In the genomic region with DNA sequence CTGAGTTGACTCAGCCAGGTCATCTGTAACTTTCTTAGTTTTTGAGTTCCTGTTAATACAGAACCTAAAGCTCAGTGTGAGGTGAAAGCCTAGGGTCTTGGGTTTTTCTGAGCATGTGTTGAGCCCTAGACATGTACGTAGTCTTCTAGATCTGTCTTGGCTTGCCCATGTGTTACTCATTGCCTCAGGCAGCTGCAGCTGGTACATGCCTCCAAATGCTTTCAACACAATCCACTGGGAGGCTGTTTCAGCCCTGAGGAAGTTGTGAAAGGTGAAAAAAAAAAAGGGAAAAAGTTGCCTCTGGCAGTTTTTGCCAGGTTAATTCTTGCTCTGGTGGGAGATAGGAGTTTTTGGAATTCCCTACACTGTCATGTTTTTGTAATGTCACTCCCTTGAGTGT, we compare ENCODE assay signal across 13 cellular contexts. TPM values are rescaled to one million over a fixed set of nuclear protein-coding genes. Genes with fewer than 3 reads are reported as not detected.
DNase-seq lines count a peak whose midpoint lies in the region; ATAC-seq, FAIRE-seq and TF ChIP-seq lines count a peak whose summit lies in the region.
"Had no signal": no experiment of that assay in that cellular context is flagged by ENCODE, and none has a peak within 500 bp of the region (broad histone marks: within the 10 kb centered on the region; RNA-seq: fewer than 3 reads in every experiment).

No MANE protein-coding gene starts in this region.

- H3K9me1 ChIP-seq in K562 (ENCODE audit: control insufficient read depth, insufficient read depth, low read length) = no peaks in the 10 kb centered on the region

- peak overlapping the region; percentile 21 for H3K4me3 Mint-ChIP-seq in glutamatergic neuron (ENCODE audit: unreplicated experiment)
- H3K4me3 Mint-ChIP-seq in activated T-helper 17 cell treated with anti-CD3 and anti-CD28 coated beads, Interleukin-2, amount 50 U/mL, for 72 hours = no peak overlapping the region

- no peaks in the 10 kb centered on the region for H3K9me3 ChIP-seq in K562 (replicated peaks; ENCODE audit: control insufficient read depth, insufficient read depth, low read depth, low read length)
- H3K9me3 ChIP-seq: ovary had no signal

- ATAC-seq in left cardiac atrium (peak; percentile 27 to 73), Right ventricle myocardium inferior (no peak), K562 (no peak), HG03095 (IDR thresholded peaks at IDR 0.05; ENCODE audit: unreplicated experiment) (no peak)
- ATAC-seq in activated T-helper 17 cell treated with anti-CD3 and anti-CD28 coated beads, Interleukin-2, amount 50 U/mL, for 72 hours (replicated peaks) = no peak

- H3K4me3 ChIP-seq in K562 = no peak overlapping the region
- H3K4me3 ChIP-seq: ovary had no signal

- DNase-seq in left cardiac atrium = no peak
- DNase-seq in Right ventricle myocardium inferior (ENCODE audit: missing footprints) = no peak
- DNase-seq in K562 (ENCODE audit: extremely low read depth in 1 of 4, low spot score in 3 of 4) = no peak
- DNase-seq in glutamatergic neuron = peak; percentile 33
- DNase-seq in stimulated activated naive CD4-positive, alpha-beta T cell (lab: John Stamatoyannopoulos, UW) = no peak
- no peak for DNase-seq in stimulated activated CD4-positive, alpha-beta T cell treated with anti-CD3 and anti-CD28 coated beads, Interleukin-12 subunit alpha, Interleukin-12 subunit beta, amount 100 ng/mL, for 4 hours
- DNase-seq: activated CD4-positive, CD25-positive, alpha-beta regulatory T cell treated with anti-CD3 and anti-CD28 coated beads, Interleukin-2, amount 50 U/mL, for 72 hours; activated T-cell treated with anti-CD3 and anti-CD28 coated beads, Interleukin-2, amount 50 U/mL, for 1 hour; NCI-H2081 treated with DMSO at 0.1 percent for 48 hours; ovary had no signal

- H3K36me3 Mint-ChIP-seq in glutamatergic neuron (ENCODE audit: unreplicated experiment) = peaks cover 20% of the 10 kb centered on the region
- peaks cover 82% of the 10 kb centered on the region for H3K36me3 Mint-ChIP-seq in activated T-helper 17 cell treated with anti-CD3 and anti-CD28 coated beads, Interleukin-2, amount 50 U/mL, for 72 hours (ENCODE audit: low read depth)

- TF ChIP-seq CTCF in K562 (IDR thresholded peaks at IDR 0.05 in 2 of 3, conservative IDR thresholded peaks at IDR 0.05 in 1 of 3; ENCODE audit: insufficient read depth in 2 of 3, low read depth in 1 of 3, low read length in 3 of 3) = no peak
- TF ChIP-seq CTCF in glutamatergic neuron (IDR thresholded peaks at IDR 0.05; ENCODE audit: partially characterized antibody, unreplicated experiment) = no peak

- no peak overlapping the region for H3K27ac ChIP-seq in K562 (ENCODE audit: extremely low read depth, low read depth, low read length)
- H3K27ac ChIP-seq: KMS-11, ovary had no signal

- no peaks in the 10 kb centered on the region for H4K20me1 ChIP-seq in K562 (replicated peaks; ENCODE audit: control insufficient read depth, insufficient read depth, low read length)

- H3K27me3 Mint-ChIP-seq in glutamatergic neuron (ENCODE audit: unreplicated experiment) = no peaks in the 10 kb centered on the region
- no peaks in the 10 kb centered on the region for H3K27me3 Mint-ChIP-seq in activated T-helper 17 cell treated with anti-CD3 and anti-CD28 coated beads, Interleukin-2, amount 50 U/mL, for 72 hours

- no peak overlapping the region for H3K9ac ChIP-seq in K562 (ENCODE audit: insufficient read depth in 1 of 2, low read depth in 2 of 2, low read length in 2 of 2)
- H3K9ac ChIP-seq: KMS-11 had no signal

- FAIRE-seq in K562 (lab: Jason Lieb, UNC) = peak; percentile 58

- no peak overlapping the region for H2AFZ ChIP-seq in K562 (ENCODE audit: low read depth, low read length)

- no peaks in the 10 kb centered on the region for H3K79me2 ChIP-seq in K562 (ENCODE audit: control insufficient read depth, insufficient read depth, low read length)

- no peaks in the 10 kb centered on the region for H3K27me3 ChIP-seq in K562 (ENCODE audit: control insufficient read depth in 2 of 2, insufficient read depth in 2 of 2, low read length in 2 of 2)
- H3K27me3 ChIP-seq: ovary had no signal

- no peak for TF ChIP-seq EP300 in K562 (IDR thresholded peaks at IDR 0.05; ENCODE audit: low read length)

- TF ChIP-seq RAD21 in K562 (CRISPR knock-in tag; conservative IDR thresholded peaks at IDR 0.05 in 1 of 2, IDR thresholded peaks at IDR 0.05 in 1 of 2) = no peak

- intact Hi-C loops in left cardiac atrium (cut with DNase I) = no loop called here
- intact Hi-C loops in Right ventricle myocardium inferior (cut with DNase I) = no loop called here
- intact Hi-C loops in K562 (cut with micrococcal nuclease) = no loop called here

- 91% methylated on average over 1 of the region's 1 CpG for WGBS in K562 (ENCODE audit: insufficient coverage, low coverage, missing lambda C conversion rate)

- POLR2A ChIA-PET in K562 (lab: Yijun Ruan, JAX) = interaction anchor here (0.8 to 1.7 kb wide), 4 partner anchors 10 to 122 kb away, joined by 3 to 8 read pairs (median 4); no protein-coding TSS in a partner anchor

- no peaks in the 10 kb centered on the region for H3K4me1 ChIP-seq in K562 (replicated peaks in 1 of 2; ENCODE audit: control insufficient read depth in 2 of 2, insufficient read depth in 2 of 2, low read length in 2 of 2)

- peaks cover 10% of the 10 kb centered on the region for H3K9me3 Mint-ChIP-seq in glutamatergic neuron (ENCODE audit: unreplicated experiment)
- H3K9me3 Mint-ChIP-seq in activated T-helper 17 cell treated with anti-CD3 and anti-CD28 coated beads, Interleukin-2, amount 50 U/mL, for 72 hours = no peaks in the 10 kb centered on the region

- in situ Hi-C loops in K562 (cut with MboI) = no loop called here

- BruUV-seq in K562 (replicated peaks; lab: Mats Ljungman, UMichigan) = no TSS peak

- CTCF ChIA-PET in K562 (lab: Yijun Ruan, JAX; ENCODE audit: low intra/inter-chr PET ratio) = no interaction called here

- peaks cover 76% of the 10 kb centered on the region for H3K36me3 ChIP-seq in K562 (ENCODE audit: control insufficient read depth, insufficient read depth, low read length)
- H3K36me3 ChIP-seq: ovary had no signal

- peak overlapping the region; percentile 30 for H3K27ac Mint-ChIP-seq in glutamatergic neuron (ENCODE audit: unreplicated experiment)
- H3K27ac Mint-ChIP-seq in activated T-helper 17 cell treated with anti-CD3 and anti-CD28 coated beads, Interleukin-2, amount 50 U/mL, for 72 hours = no peak overlapping the region

- peaks cover 18% of the 10 kb centered on the region for H3K4me1 Mint-ChIP-seq in glutamatergic neuron (ENCODE audit: low read depth, unreplicated experiment)
- H3K4me1 Mint-ChIP-seq in activated T-helper 17 cell treated with anti-CD3 and anti-CD28 coated beads, Interleukin-2, amount 50 U/mL, for 72 hours = peaks cover 22% of the 10 kb centered on the region

- TF ChIP-seq POLR2A in K562 (conservative IDR thresholded peaks at IDR 0.05) = no peak

- no peak overlapping the region for H3K4me2 ChIP-seq in K562 (ENCODE audit: insufficient read depth, low read length)
- H3K4me2 ChIP-seq: KMS-11 had no signal

TF ChIP-seq in K562, 482 proteins besides CTCF, POLR2A, EP300 and RAD21 (continues in another document):
- TF ChIP-seq, protein P1, sequence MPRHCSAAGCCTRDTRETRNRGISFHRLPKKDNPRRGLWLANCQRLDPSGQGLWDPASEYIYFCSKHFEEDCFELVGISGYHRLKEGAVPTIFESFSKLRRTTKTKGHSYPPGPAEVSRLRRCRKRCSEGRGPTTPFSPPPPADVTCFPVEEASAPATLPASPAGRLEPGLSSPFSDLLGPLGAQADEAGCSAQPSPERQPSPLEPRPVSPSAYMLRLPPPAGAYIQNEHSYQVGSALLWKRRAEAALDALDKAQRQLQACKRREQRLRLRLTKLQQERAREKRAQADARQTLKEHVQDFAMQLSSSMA (CRISPR knock-in tag; IDR thresholded peaks at IDR 0.05) = no peak
- TF ChIP-seq BHLHE40 (IDR thresholded peaks at IDR 0.05; ENCODE audit: low read length) = no peak
- TF ChIP-seq DNMT1 (IDR thresholded peaks at IDR 0.05) = no peak
- TF ChIP-seq, protein P2, sequence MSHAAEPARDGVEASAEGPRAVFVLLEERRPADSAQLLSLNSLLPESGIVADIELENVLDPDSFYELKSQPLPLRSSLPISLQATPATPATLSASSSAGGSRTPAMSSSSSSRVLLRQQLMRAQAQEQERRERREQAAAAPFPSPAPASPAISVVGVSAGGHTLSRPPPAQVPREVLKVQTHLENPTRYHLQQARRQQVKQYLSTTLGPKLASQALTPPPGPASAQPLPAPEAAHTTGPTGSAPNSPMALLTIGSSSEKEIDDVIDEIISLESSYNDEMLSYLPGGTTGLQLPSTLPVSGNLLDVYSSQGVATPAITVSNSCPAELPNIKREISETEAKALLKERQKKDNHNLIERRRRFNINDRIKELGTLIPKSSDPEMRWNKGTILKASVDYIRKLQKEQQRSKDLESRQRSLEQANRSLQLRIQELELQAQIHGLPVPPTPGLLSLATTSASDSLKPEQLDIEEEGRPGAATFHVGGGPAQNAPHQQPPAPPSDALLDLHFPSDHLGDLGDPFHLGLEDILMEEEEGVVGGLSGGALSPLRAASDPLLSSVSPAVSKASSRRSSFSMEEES (CRISPR knock-in tag; IDR thresholded peaks at IDR 0.05) = no peak
- TF ChIP-seq ZNF778 (CRISPR knock-in tag; IDR thresholded peaks at IDR 0.05) = no peak
- no peak for TF ChIP-seq HLTF (IDR thresholded peaks at IDR 0.05)

RNA-seq across cellular contexts. Expression of a gene that starts 54.2 kb away (rescaled TPM):
- total RNA-seq in left cardiac atrium (10 to 100 TPM; 25.5 to 30.0 TPM), Right ventricle myocardium inferior (12.9 TPM), K562 (2014; rRNA removed) (265 and 319 TPM in 2 replicates), K562 (2014; rRNA removed; fragmentation: Illumina TruSeq; extraction: Trizol) (20.9 and 29.5 TPM in 2 replicates), K562 (2015; rRNA removed; fragmentation: Illumina TruSeq; extraction: Trizol) (95.1 and 107 TPM in 2 replicates), K562 (2021) (414 and 417 TPM in 2 replicates), glutamatergic neuron (ENCODE audit: unreplicated experiment) (749 TPM)
- 24.2 and 122 TPM in 2 replicates for total RNA-seq in K562 (2011; cell fraction: chromatin; rRNA removed; ENCODE audit: low replicate concordance)
- total RNA-seq in K562 (2011; cell fraction: nucleolus; rRNA removed) = 145 and 156 TPM in 2 replicates
- total RNA-seq in K562 (2011; cell fraction: nucleoplasm; rRNA removed) = 58.0 and 62.1 TPM in 2 replicates
- polyA plus RNA-seq in K562 (2011; rRNA removed) (38.7 and 106 TPM in 2 replicates), K562 (2014; fragmentation: Illumina TruSeq; extraction: Trizol) (64.1 and 142 TPM in 2 replicates), K562 (2014; fragmentation: Nextera tagmentation; extraction: Ambion mirVana) (1 to 10 TPM in 1 of 2 experiments, under 1 TPM in 1; 0.70 to 1.2 TPM), K562 (2014; rRNA removed) (186 and 202 TPM in 2 replicates)
- 83.6 and 256 TPM in 2 replicates for polyA plus RNA-seq in K562 (2011; cell fraction: cytosol; rRNA removed)
- polyA plus RNA-seq in K562 (2011; cell fraction: nucleus; rRNA removed) = 66.4 and 105 TPM in 2 replicates
- 253 and 255 TPM in 2 replicates for polyA plus RNA-seq in K562 (2012)
- polyA minus RNA-seq in K562 (2011; rRNA and poly(A)+ RNA removed) = 23.1 and 29.3 TPM in 2 replicates
- 186 and 269 TPM in 2 replicates for polyA minus RNA-seq in K562 (2011; cell fraction: cytosol; rRNA and poly(A)+ RNA removed)
- polyA minus RNA-seq in K562 (2011; cell fraction: nucleus; rRNA and poly(A)+ RNA removed) = 66.0 and 87.2 TPM in 2 replicates
- total RNA-seq in activated T-helper 17 cell treated with anti-CD3 and anti-CD28 coated beads, Interleukin-2, amount 50 U/mL, for 72 hours = 10 to 100 TPM in 1 of 2 donors, 1 to 10 TPM in 1; 9.4 to 30.2 TPM

Comparison
In these comparisons a context has a peak if more than half of its experiments do, and no peak if none do; other contexts are left out.
1. ATAC-seq: peak in left cardiac atrium (2 of 2); none in Right ventricle myocardium inferior (single experiment), K562 (single experiment), HG03095 (single experiment) and activated T-helper 17 cell treated with anti-CD3 and anti-CD28 coated beads, Interleukin-2, amount 50 U/mL, for 72 hours (single experiment).